ENCODE assay signal across 32 cellular contexts in the genomic region with DNA sequence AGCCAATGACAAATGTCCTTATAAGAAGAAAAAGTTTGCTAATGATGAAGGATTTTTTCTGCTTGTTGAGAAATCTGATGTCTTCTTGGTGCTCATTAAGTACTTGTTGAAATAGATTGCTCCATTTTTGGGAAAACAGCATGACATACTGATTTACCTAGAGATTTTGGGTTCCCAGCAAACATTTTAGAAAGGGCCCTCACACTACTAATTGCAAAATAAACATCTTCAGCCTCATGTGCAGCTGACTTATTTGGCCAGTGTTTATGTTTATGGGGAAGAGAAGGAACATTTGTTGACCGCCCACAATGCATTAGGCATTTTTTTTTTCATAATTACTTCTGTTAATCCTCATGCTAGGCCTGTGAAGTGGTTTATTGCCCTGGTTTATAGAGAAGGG.
"Had no signal": no experiment of that assay in that cellular context is flagged by ENCODE, and none has a peak within 500 bp of the region (broad histone marks: within the 10 kb centered on the region; RNA-seq: fewer than 3 reads in every experiment).

No MANE protein-coding gene starts in this region.

- ATAC-seq: gastroesophageal sphincter; heart left ventricle; left colon; left ventricle myocardium superior; lower lobe of right lung; natural killer cell; right lobe of liver; stimulated activated naive CD8-positive, alpha-beta T cell treated with anti-CD3 and anti-CD28 coated beads, Interleukin-15, amount 100 ng/mL, for 72 hours had no signal

- FAIRE-seq: urothelium cell line had no signal

- H3K27me3 ChIP-seq: colonic mucosa, esophagus squamous epithelium, gastroesophageal sphincter, heart left ventricle, ovary, right lobe of liver, testis, tibial artery, upper lobe of left lung had no signal

- H3K4me3 ChIP-seq: colonic mucosa, esophagus squamous epithelium, gastroesophageal sphincter, heart left ventricle, lower lobe of right lung, ovary, right lobe of liver, smooth muscle cell, testis, tibial artery, upper lobe of left lung had no signal

- DNase-seq: colonic mucosa; dermis blood vessel endothelial cell; effector memory CD4-positive, alpha-beta T cell; erythroblast; esophagus squamous epithelium; foreskin fibroblast; heart left ventricle; hippocampal formation; immature natural killer cell; islet precursor cell; kidney glomerular epithelial cell; left colon; left ventricle myocardium superior; lower lobe of right lung; natural killer cell; occipital lobe; ovary; posterior cingulate gyrus; right lobe of liver; stimulated activated CD4-positive, alpha-beta T cell treated with anti-CD3 and anti-CD28 coated beads, Interleukin-12 subunit alpha, Interleukin-12 subunit beta, amount 100 ng/mL, for 4 hours; stimulated activated CD4-positive, alpha-beta T cell treated with anti-CD3 and anti-CD28 coated beads, Interleukin-1b, Interleukin-23, amount 100 ng/mL, for 48 hours; stimulated activated CD4-positive, alpha-beta T cell treated with anti-CD3 and anti-CD28 coated beads, Interleukin-4, amount 100 ng/mL, for 1 hour; stimulated activated CD8-positive, alpha-beta memory T cell treated with anti-CD3 and anti-CD28 coated beads, Interleukin-4, amount 100 ng/mL, for 48 hours; stimulated activated naive CD4-positive, alpha-beta T cell; stimulated activated naive CD8-positive, alpha-beta T cell treated with anti-CD3 and anti-CD28 coated beads, Interleukin-15, amount 100 ng/mL, for 72 hours; substantia nigra; testis; tibial artery; upper lobe of left lung had no signal

- H3K9me3 ChIP-seq: colonic mucosa, esophagus squamous epithelium, heart left ventricle, lower lobe of right lung, ovary, right lobe of liver, testis, upper lobe of left lung had no signal

- H3K4me1 ChIP-seq: colonic mucosa, right lobe of liver had no signal

- H3K27ac ChIP-seq: colonic mucosa, esophagus squamous epithelium, gastroesophageal sphincter, heart left ventricle, lower lobe of right lung, ovary, right lobe of liver, tibial artery, upper lobe of left lung had no signal

- H3K36me3 ChIP-seq: colonic mucosa, esophagus squamous epithelium, gastroesophageal sphincter, heart left ventricle, lower lobe of right lung, ovary, right lobe of liver, tibial artery, upper lobe of left lung had no signal
